6 cellular contexts compared by ENCODE assay signal in genomic region chr16:2250652-2251280, GRCh38. TPM values are rescaled to one million over a fixed set of nuclear protein-coding genes. Genes with fewer than 3 reads are reported as not detected.
A peak's percentile ranks its signal among the peaks of the same experiment; 100 is the strongest.
DNase-seq lines count a peak whose midpoint lies in the region; ATAC-seq and TF ChIP-seq lines count a peak whose summit lies in the region.

No MANE protein-coding gene starts in this region.

- no peaks in the 10 kb centered on the region; the same call in 1 of the 2 replicates for H4K20me1 ChIP-seq in HCT116 (ENCODE audit: insufficient read depth)

- no peak for TF ChIP-seq CTCF in HCT116 (IDR thresholded peaks at IDR 0.05 in 2 of 3, conservative IDR thresholded peaks at IDR 0.05 in 1 of 3; ENCODE audit: borderline replicate concordance in 1 of 3, insufficient read depth in 1 of 3, low read depth in 2 of 3, low read length in 2 of 3)
- no peak for TF ChIP-seq CTCF in WTC11 (IDR thresholded peaks at IDR 0.05)
- TF ChIP-seq CTCF in gastroesophageal sphincter (IDR thresholded peaks at IDR 0.05) = no peak

- H3K9ac ChIP-seq in HCT116 (ENCODE audit: low read length) = peak overlapping the region; percentile 79

- WGBS in gastroesophageal sphincter (ENCODE audit: low coverage in 1 of 2), 2 donors = 5 to 7% methylated on average over 5 to 26 of the region's 33 CpGs

- H3K79me2 ChIP-seq in HCT116 (ENCODE audit: insufficient read depth, low read length) = peaks cover 63% of the 10 kb centered on the region

- no peak for TF ChIP-seq EP300 in gastroesophageal sphincter (IDR thresholded peaks at IDR 0.05)

- RAD21 ChIA-PET in HCT116 (lab: Charles Lee; ENCODE audit: low non-redundant PET in 1 of 2, low total read pairs in 2 of 2, uncharacterized antibody in 2 of 2, unreplicated experiment in 2 of 2) = interaction anchor here in 1 of 2 experiments (0.5 to 1.4 kb wide), 2 partner anchors 56 to 281 kb away, joined by 3 to 5 read pairs; no protein-coding TSS in a partner anchor

- H3K36me3 ChIP-seq in HCT116 (ENCODE audit: control insufficient read depth in 1 of 2, insufficient read depth in 2 of 2, low read length in 2 of 2) (peaks cover 24 to 34% of the 10 kb centered on the region in 2 experiments; a peak in 3 of 4 replicates), gastroesophageal sphincter (peaks cover 0 to 51% of the 10 kb centered on the region in 2 donors)

- H3K27ac ChIP-seq in HCT116 (ENCODE audit: low read depth, low read length) (peak overlapping the region; percentile 89), gastroesophageal sphincter (peak overlapping the region; percentile 71 to 97 (median 94))

- POLR2A ChIA-PET in HCT116 (lab: Charles Lee) (interaction anchor here (0.7 to 2.8 kb wide), 11 partner anchors 8 to 203 kb away, joined by 3 to 21 read pairs (median 5); partner anchors contain the start of genes E4F1, NTHL1, PGP and TRAF7), WTC11 (lab: Charles Lee) (interaction anchor here (0.8 to 4.7 kb wide), 10 partner anchors 12 to 251 kb away, joined by 3 to 28 read pairs (median 6); partner anchors contain the start of genes ABCA3, BRICD5, DNASE1L2 and MLST8)

- TF ChIP-seq POLR2A in HCT116 (IDR thresholded peaks at IDR 0.05; ENCODE audit: borderline replicate concordance, extremely low read depth, insufficient read depth, insufficient read length) (no peak), gastroesophageal sphincter (IDR thresholded peaks at IDR 0.05) (no peak)

- H3K9me2 ChIP-seq in HCT116 (ENCODE audit: insufficient read depth) = no peaks in the 10 kb centered on the region

- peak overlapping the region; percentile 66 to 75 for H3K4me3 ChIP-seq in HCT116 (replicated peaks in 1 of 2; ENCODE audit: low read depth in 1 of 2, low read length in 2 of 2)
- peak overlapping the region; percentile 66 to 85 for H3K4me3 ChIP-seq in gastroesophageal sphincter

- no peak for DNase-seq in HCT116 (ENCODE audit: low read depth, low spot score)
- no peak for DNase-seq in WTC11 (ENCODE audit: low spot score)
- no peak for DNase-seq in stimulated activated naive B cell treated with anti-CD40 and anti-IgM and Interleukin-4, amounts not matched to agents 10 μg/mL and 1 μg/mL and 100 μg/mL, for 72 hours
- DNase-seq in cortex of kidney (lab: John Stamatoyannopoulos, UW) = no peak
- DNase-seq in cerebellar cortex (ENCODE audit: low spot score) = no peak

- intact Hi-C loops in HCT116 (cut with micrococcal nuclease) = loop anchor here (1.0 to 10.0 kb wide), 4 partner anchors 27 to 226 kb away; partner anchors contain the start of genes E4F1 and NHERF2

- H3K4me1 Mint-ChIP-seq in WTC11 = peaks cover 9% of the 10 kb centered on the region
- peaks cover 13 to 29% of the 10 kb centered on the region in 2 donors for H3K4me1 Mint-ChIP-seq in stimulated activated naive B cell treated with anti-CD40 and anti-IgM and Interleukin-4, amounts not matched to agents 10 μg/mL and 1 μg/mL and 100 μg/mL, for 72 hours

- H3K36me3 Mint-ChIP-seq in WTC11 = peaks cover 35% of the 10 kb centered on the region
- H3K36me3 Mint-ChIP-seq in stimulated activated naive B cell treated with anti-CD40 and anti-IgM and Interleukin-4, amounts not matched to agents 10 μg/mL and 1 μg/mL and 100 μg/mL, for 72 hours = peaks cover 26 to 32% of the 10 kb centered on the region in 2 donors

- H3K9me3 ChIP-seq in HCT116 (ENCODE audit: control insufficient read depth in 1 of 2, insufficient read depth in 1 of 2, low read depth in 1 of 2, low read length in 2 of 2) = no peaks in the 10 kb centered on the region
- H3K9me3 ChIP-seq in gastroesophageal sphincter = no peaks in the 10 kb centered on the region

- TF ChIP-seq RAD21 in HCT116 (IDR thresholded peaks at IDR 0.05; ENCODE audit: low read depth) = no peak

- H3K4me3 Mint-ChIP-seq in WTC11 = peak overlapping the region; percentile 92
- H3K4me3 Mint-ChIP-seq in stimulated activated naive B cell treated with anti-CD40 and anti-IgM and Interleukin-4, amounts not matched to agents 10 μg/mL and 1 μg/mL and 100 μg/mL, for 72 hours = peak overlapping the region; percentile 89 to 96

- H3K4me2 ChIP-seq in HCT116 (ENCODE audit: low read length) = peak overlapping the region; percentile 84

- H3K27ac Mint-ChIP-seq in WTC11 = peak overlapping the region; percentile 87
- peak overlapping the region; percentile 95 for H3K27ac Mint-ChIP-seq in stimulated activated naive B cell treated with anti-CD40 and anti-IgM and Interleukin-4, amounts not matched to agents 10 μg/mL and 1 μg/mL and 100 μg/mL, for 72 hours

- H3K4me1 ChIP-seq in HCT116 (ENCODE audit: control insufficient read depth in 1 of 2, insufficient read depth in 2 of 2, low read length in 2 of 2) (peaks cover 15 to 31% of the 10 kb centered on the region in 2 experiments), gastroesophageal sphincter (peaks cover 3 to 37% (median 6%) of the 10 kb centered on the region in 3 donors)

- no peaks in the 10 kb centered on the region for H3K9me3 Mint-ChIP-seq in WTC11
- no peaks in the 10 kb centered on the region for H3K9me3 Mint-ChIP-seq in stimulated activated naive B cell treated with anti-CD40 and anti-IgM and Interleukin-4, amounts not matched to agents 10 μg/mL and 1 μg/mL and 100 μg/mL, for 72 hours

- BruUV-seq in HCT116 (replicated peaks; lab: Mats Ljungman, UMichigan) = TSS peak; percentile 81

- CTCF ChIA-PET in HCT116 (lab: Charles Lee) (interaction anchor here (1.2 to 2.7 kb wide), 5 partner anchors 28 to 250 kb away, joined by 3 to 24 read pairs (median 5); partner anchors contain the start of genes CASKIN1, E4F1 and PGP), WTC11 (lab: Charles Lee) (interaction anchor here (0.6 to 3.8 kb wide), 18 partner anchors 9 to 300 kb away, joined by 3 to 62 read pairs (median 5); partner anchors contain the start of genes CASKIN1, DNASE1L2, PGP and TEDC2)

- H3K27me3 ChIP-seq in HCT116 (ENCODE audit: insufficient read depth, low read length) (no peaks in the 10 kb centered on the region), gastroesophageal sphincter (no peaks in the 10 kb centered on the region)

- no peak overlapping the region for H2AFZ ChIP-seq in HCT116 (ENCODE audit: low read depth, low read length, poor library complexity, severe bottlenecking)

- H3K27me3 Mint-ChIP-seq in WTC11 (ENCODE audit: low read depth) = no peaks in the 10 kb centered on the region
- no peaks in the 10 kb centered on the region for H3K27me3 Mint-ChIP-seq in stimulated activated naive B cell treated with anti-CD40 and anti-IgM and Interleukin-4, amounts not matched to agents 10 μg/mL and 1 μg/mL and 100 μg/mL, for 72 hours

- peak; percentile 29 for ATAC-seq in HCT116
- ATAC-seq in WTC11 = no peak
- no peak for ATAC-seq in gastroesophageal sphincter
- ATAC-seq in stimulated activated naive B cell treated with anti-CD40 and anti-IgM and Interleukin-4, amounts not matched to agents 10 μg/mL and 1 μg/mL and 100 μg/mL, for 72 hours (replicated peaks) = peak; percentile 30 to 41

TF ChIP-seq in HCT116, 20 proteins besides CTCF, POLR2A, EP300 and RAD21:
- TF ChIP-seq SIN3A (IDR thresholded peaks at IDR 0.05; ENCODE audit: low read depth) (no peak), SP1 (IDR thresholded peaks at IDR 0.05; ENCODE audit: low read depth) (no peak)

TF ChIP-seq in WTC11, 78 proteins besides CTCF, POLR2A, EP300 and RAD21:
- TF ChIP-seq TP53 (CRISPR knock-in tag; IDR thresholded peaks at IDR 0.05) = no peak
- 0 out of 2 replicates have a peak, but pooled peaks have one; percentile 8 for TF ChIP-seq ZNF121 (CRISPR knock-in tag; IDR thresholded peaks at IDR 0.05)
- TF ChIP-seq, protein P1, sequence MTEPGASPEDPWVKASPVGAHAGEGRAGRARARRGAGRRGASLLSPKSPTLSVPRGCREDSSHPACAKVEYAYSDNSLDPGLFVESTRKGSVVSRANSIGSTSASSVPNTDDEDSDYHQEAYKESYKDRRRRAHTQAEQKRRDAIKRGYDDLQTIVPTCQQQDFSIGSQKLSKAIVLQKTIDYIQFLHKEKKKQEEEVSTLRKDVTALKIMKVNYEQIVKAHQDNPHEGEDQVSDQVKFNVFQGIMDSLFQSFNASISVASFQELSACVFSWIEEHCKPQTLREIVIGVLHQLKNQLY (CRISPR knock-in tag; IDR thresholded peaks at IDR 0.05) = no peak
- TF ChIP-seq MXD4 (CRISPR knock-in tag; IDR thresholded peaks at IDR 0.05; ENCODE audit: borderline replicate concordance) = no peak
- TF ChIP-seq GABPB1 (CRISPR knock-in tag; IDR thresholded peaks at IDR 0.05) = peak; percentile 41; the same call in 1 of the 2 replicates
- no peak for TF ChIP-seq NR3C1 (CRISPR knock-in tag; conservative IDR thresholded peaks at IDR 0.05; ENCODE audit: low read depth)

RNA-seq across cellular contexts. Expression of gene ECI1, which starts 0.6 kb away (rescaled TPM):
- total RNA-seq in HCT116 (2021; ENCODE audit: unreplicated experiment) = 140 TPM
- 146 and 163 TPM in 2 replicates for polyA plus RNA-seq in HCT116 (2012)
- 100 to 110 TPM (median 106 TPM) in 3 replicates for total RNA-seq in WTC11 (2021)
- 10 to 100 TPM; 41.9 to 85.1 (median 73.8) TPM for total RNA-seq in gastroesophageal sphincter

RNA-seq across cellular contexts. Expression of gene DNASE1L2, which starts 14.5 kb away (rescaled TPM):
- 1.9 TPM for total RNA-seq in HCT116 (2021; ENCODE audit: unreplicated experiment)
- polyA plus RNA-seq in HCT116 (2012) = 1.0 and 1.3 TPM in 2 replicates
- 0.66 to 1.1 TPM (median 1.0 TPM) in 3 replicates for total RNA-seq in WTC11 (2021)
- total RNA-seq in gastroesophageal sphincter = 1 to 10 TPM in 2 of 4 donors, under 1 TPM in 1, not detected in 1; 0.27 to 1.7 (median 1.1) TPM

RNA-seq across cellular contexts. Expression of gene RNPS1, which starts 17.2 kb away (rescaled TPM):
- total RNA-seq in HCT116 (2021; ENCODE audit: unreplicated experiment) = 257 TPM
- polyA plus RNA-seq in HCT116 (2012) = 212 and 228 TPM in 2 replicates
- 331 to 333 TPM (median 333 TPM) in 3 replicates for total RNA-seq in WTC11 (2021)
- 100 to 1,000 TPM; 117 to 171 (median 128) TPM for total RNA-seq in gastroesophageal sphincter

RNA-seq across cellular contexts. Expression of gene E4F1, which starts 27.4 kb away (rescaled TPM):
- total RNA-seq in HCT116 (2021; ENCODE audit: unreplicated experiment) (40.7 TPM), WTC11 (2021) (27.2 to 34.4 TPM (median 27.8 TPM) in 3 replicates), gastroesophageal sphincter (10 to 100 TPM; 23.1 to 35.2 (median 28.8) TPM)
- polyA plus RNA-seq in HCT116 (2012) = 31.0 and 38.0 TPM in 2 replicates

RNA-seq across cellular contexts. Expression of gene PGP, which starts 36.1 kb away (rescaled TPM):
- total RNA-seq in HCT116 (2021; ENCODE audit: unreplicated experiment) = 32.6 TPM
- polyA plus RNA-seq in HCT116 (2012) = 21.2 and 22.3 TPM in 2 replicates
- total RNA-seq in WTC11 (2021) = 38.4 to 40.1 TPM (median 39.5 TPM) in 3 replicates
- total RNA-seq in gastroesophageal sphincter = 10 to 100 TPM in 2 of 4 donors, 1 to 10 TPM in 2; 7.6 to 17.3 (median 12.5) TPM

Comparison
In these comparisons a context has a peak if more than half of its experiments do, and no peak if none do; other contexts are left out.
1. ATAC-seq: peak in HCT116 (single experiment) and stimulated activated naive B cell treated with anti-CD40 and anti-IgM and Interleukin-4, amounts not matched to agents 10 μg/mL and 1 μg/mL and 100 μg/mL, for 72 hours (2 of 2); none in WTC11 (single experiment) and gastroesophageal sphincter (single experiment).